In genomic region chr9:123696476-123696875, GRCh38 we compare ENCODE assay signal across 14 cellular contexts.
"Had no signal": no experiment of that assay in that cellular context is flagged by ENCODE, and none has a peak within 500 bp of the region (broad histone marks: within the 10 kb centered on the region; RNA-seq: fewer than 3 reads in every experiment).

No MANE protein-coding gene starts in this region.

- H3K27me3 Mint-ChIP-seq: activated B cell treated with CpG ODN at 0.5 μM for 24 hours; activated CD4-positive, alpha-beta T cell treated with anti-CD3 and anti-CD28 coated beads for 36 hours; activated naive CD4-positive, alpha-beta T cell treated with anti-CD3 and anti-CD28 coated beads, Interleukin-2, amount 10 ng/mL, durations not matched to agents 7 days and 5 days; naive thymus-derived CD8-positive, alpha-beta T cell had no signal

- ATAC-seq: activated CD4-positive, alpha-beta T cell treated with anti-CD3 and anti-CD28 coated beads for 36 hours; heart right ventricle; left lung; naive thymus-derived CD8-positive, alpha-beta T cell had no signal

- H3K4me1 Mint-ChIP-seq: activated CD4-positive, alpha-beta T cell treated with anti-CD3 and anti-CD28 coated beads for 36 hours; activated naive CD4-positive, alpha-beta T cell treated with anti-CD3 and anti-CD28 coated beads, Interleukin-2, amount 10 ng/mL, durations not matched to agents 7 days and 5 days had no signal

- H3K27ac Mint-ChIP-seq: activated B cell treated with CpG ODN at 0.5 μM for 24 hours; activated CD4-positive, alpha-beta T cell treated with anti-CD3 and anti-CD28 coated beads for 36 hours; activated naive CD4-positive, alpha-beta T cell treated with anti-CD3 and anti-CD28 coated beads, Interleukin-2, amount 10 ng/mL, durations not matched to agents 7 days and 5 days; naive thymus-derived CD8-positive, alpha-beta T cell; T-helper 1 cell treated with Interleukin-12 subunit alpha and Interleukin-12 subunit beta and Interleukin-4 antibody, amounts not matched to agents 30 μg/mL and 1 μg/mL, for 36 hours had no signal

- H3K36me3 Mint-ChIP-seq: activated naive CD4-positive, alpha-beta T cell treated with anti-CD3 and anti-CD28 coated beads, Interleukin-2, amount 10 ng/mL, durations not matched to agents 7 days and 5 days had no signal

- H3K4me3 Mint-ChIP-seq: activated B cell treated with CpG ODN at 0.5 μM for 24 hours; activated CD4-positive, alpha-beta T cell treated with anti-CD3 and anti-CD28 coated beads for 36 hours; activated naive CD4-positive, alpha-beta T cell treated with anti-CD3 and anti-CD28 coated beads, Interleukin-2, amount 10 ng/mL, durations not matched to agents 7 days and 5 days; naive thymus-derived CD8-positive, alpha-beta T cell; T-helper 1 cell treated with Interleukin-12 subunit alpha and Interleukin-12 subunit beta and Interleukin-4 antibody, amounts not matched to agents 30 μg/mL and 1 μg/mL, for 36 hours had no signal

- DNase-seq: activated B cell treated with CpG ODN at 0.5 μM for 24 hours; activated CD4-positive, alpha-beta T cell treated with anti-CD3 and anti-CD28 coated beads for 36 hours; activated CD4-positive, alpha-beta T cell treated with anti-CD3 and anti-CD28 coated beads, Interleukin-2, amount 50 U/mL, for 48 hours; activated effector memory CD4-positive, alpha-beta T cell treated with anti-CD3 and anti-CD28 coated beads, Interleukin-2, amount 50 U/mL, for 16 hours; activated naive CD4-positive, alpha-beta T cell treated with anti-CD3 and anti-CD28 coated beads, Interleukin-2, amount 10 ng/mL, durations not matched to agents 7 days and 5 days; heart right ventricle; left lung; naive thymus-derived CD8-positive, alpha-beta T cell; ovary; stimulated activated CD4-positive, alpha-beta T cell treated with anti-CD3 and anti-CD28 coated beads, Interleukin-4, amount 100 ng/mL, for 24 hours; stimulated activated naive CD4-positive, alpha-beta T cell treated with Interleukin-2 at 50 U/mL for 16 hours; T1000; upper lobe of left lung had no signal
